In genomic region chr21:18274370-18274769, GRCh38 we compare ENCODE assay signal across 17 cellular contexts. TPM values are rescaled to one million over a fixed set of nuclear protein-coding genes. Genes with fewer than 3 reads are reported as not detected.
A peak's percentile ranks its signal among the peaks of the same experiment; 100 is the strongest.
DNase-seq lines count a peak whose midpoint lies in the region; TF ChIP-seq lines count a peak whose summit lies in the region.
"Had no signal": no experiment of that assay in that cellular context is flagged by ENCODE, and none has a peak within 500 bp of the region (broad histone marks: within the 10 kb centered on the region; RNA-seq: fewer than 3 reads in every experiment).

No MANE protein-coding gene starts in this region.

- H3K27me3 ChIP-seq in MM.1S (replicated peaks; ENCODE audit: insufficient read depth, low read length) = no peaks in the 10 kb centered on the region
- H3K27me3 ChIP-seq in neural cell (ENCODE audit: insufficient read depth, low read depth, low read length) = no peaks in the 10 kb centered on the region
- H3K27me3 ChIP-seq in endodermal cell (ENCODE audit: control insufficient read depth, insufficient read depth, low read length, poor library complexity, severe bottlenecking) = no peaks in the 10 kb centered on the region
- H3K27me3 ChIP-seq: BLaER1 treated with 17β-estradiol and CSF1 and Interleukin-3, amounts not matched to agents 10 nM and 100 nM had no signal

- H3K36me3 ChIP-seq in MM.1S (replicated peaks; ENCODE audit: insufficient read depth, low read length) = no peaks in the 10 kb centered on the region
- H3K36me3 ChIP-seq in neural cell (ENCODE audit: insufficient read depth, low read length) = no peaks in the 10 kb centered on the region
- H3K36me3 ChIP-seq in endodermal cell (ENCODE audit: control insufficient read depth, insufficient read depth, low read length) = no peaks in the 10 kb centered on the region
- H3K36me3 ChIP-seq: BLaER1 treated with 17β-estradiol and CSF1 and Interleukin-3, amounts not matched to agents 10 nM and 100 nM had no signal

- H3K27ac Mint-ChIP-seq in endodermal cell = no peak overlapping the region
- H3K27ac Mint-ChIP-seq in T-helper 2 cell treated with Interferon-gamma antibody and Interleukin-4, amounts not matched to agents 5 μg/mL and 100 μg/mL, for 36 hours = no peak overlapping the region
- H3K27ac Mint-ChIP-seq: CD4-positive, CD25-positive, alpha-beta regulatory T cell; H9; IgD-negative memory B cell had no signal

- peak overlapping the region; percentile 36 for H2AFZ ChIP-seq in MM.1S (ENCODE audit: low read length)
- no peak overlapping the region for H2AFZ ChIP-seq in neural cell (ENCODE audit: low read depth, low read length)

- no peaks in the 10 kb centered on the region for H3K27me3 Mint-ChIP-seq in endodermal cell (ENCODE audit: insufficient read depth)
- H3K27me3 Mint-ChIP-seq in T-helper 2 cell treated with Interferon-gamma antibody and Interleukin-4, amounts not matched to agents 5 μg/mL and 100 μg/mL, for 36 hours (ENCODE audit: low read depth) = no peaks in the 10 kb centered on the region
- H3K27me3 Mint-ChIP-seq: CD4-positive, CD25-positive, alpha-beta regulatory T cell; IgD-negative memory B cell had no signal

- no peaks in the 10 kb centered on the region for H4K20me1 ChIP-seq in MM.1S (ENCODE audit: insufficient read depth, low read length)
- H4K20me1 ChIP-seq in neural cell (ENCODE audit: insufficient read depth) = no peaks in the 10 kb centered on the region
- H4K20me1 ChIP-seq: BLaER1 treated with 17β-estradiol and CSF1 and Interleukin-3, amounts not matched to agents 10 nM and 100 nM had no signal

- H3K9me3 ChIP-seq in MM.1S (replicated peaks; ENCODE audit: insufficient read depth, low read length) = no peaks in the 10 kb centered on the region
- H3K9me3 ChIP-seq in neural cell (ENCODE audit: low read length) = no peaks in the 10 kb centered on the region
- H3K9me3 ChIP-seq in endodermal cell (ENCODE audit: control insufficient read depth, low read length) = no peaks in the 10 kb centered on the region
- H3K9me3 ChIP-seq: BLaER1 treated with 17β-estradiol and CSF1 and Interleukin-3, amounts not matched to agents 10 nM and 100 nM had no signal

- H3F3A ChIP-seq in MM.1S (ENCODE audit: insufficient read depth, low read length) (peaks cover 32% of the 10 kb centered on the region), neural cell (ENCODE audit: insufficient read depth, low read length, poor library complexity, severe bottlenecking) (no peaks in the 10 kb centered on the region)

- no peak for TF ChIP-seq EP300 in neural cell (conservative IDR thresholded peaks at IDR 0.05; ENCODE audit: poor library complexity, severe bottlenecking)

- 90 to 93% methylated on average over 3 to 5 of the region's 5 CpGs for WGBS in endodermal cell (ENCODE audit: insufficient coverage in 1 of 2, insufficient read length in 1 of 2), 2 experiments

- H3K36me3 Mint-ChIP-seq in endodermal cell (ENCODE audit: low read depth) = no peaks in the 10 kb centered on the region
- no peaks in the 10 kb centered on the region for H3K36me3 Mint-ChIP-seq in T-helper 2 cell treated with Interferon-gamma antibody and Interleukin-4, amounts not matched to agents 5 μg/mL and 100 μg/mL, for 36 hours (ENCODE audit: low read depth)
- H3K36me3 Mint-ChIP-seq: CD4-positive, CD25-positive, alpha-beta regulatory T cell; IgD-negative memory B cell had no signal

- H3K4me1 Mint-ChIP-seq in endodermal cell = no peaks in the 10 kb centered on the region
- no peaks in the 10 kb centered on the region for H3K4me1 Mint-ChIP-seq in T-helper 2 cell treated with Interferon-gamma antibody and Interleukin-4, amounts not matched to agents 5 μg/mL and 100 μg/mL, for 36 hours (ENCODE audit: low read depth)
- H3K4me1 Mint-ChIP-seq: CD4-positive, CD25-positive, alpha-beta regulatory T cell; H9; IgD-negative memory B cell had no signal

- peak; percentile 23 for DNase-seq in NCI-H1105 treated with DMSO at 0.1 percent for 48 hours (lab: John Stamatoyannopoulos, UW)
- no peak for DNase-seq in NCI-H1105 (lab: John Stamatoyannopoulos, UW)
- DNase-seq in DMS79 (lab: John Stamatoyannopoulos, UW) = peak; percentile 26
- DNase-seq in MM.1S = peak; percentile 18
- no peak for DNase-seq in endodermal cell
- DNase-seq in T-helper 2 cell treated with Interferon-gamma antibody and Interleukin-4, amounts not matched to agents 5 μg/mL and 100 μg/mL, for 36 hours (ENCODE audit: low spot score) = no peak
- DNase-seq: ACHN; CD4-positive, CD25-positive, alpha-beta regulatory T cell; DND-41; GDM1; GOT3; H9 had no signal

- peaks cover 12% of the 10 kb centered on the region for H3K79me2 ChIP-seq in MM.1S (ENCODE audit: low read length)
- no peaks in the 10 kb centered on the region for H3K79me2 ChIP-seq in neural cell (replicated peaks; ENCODE audit: insufficient read depth, low read length)

- H3K4me2 ChIP-seq in MM.1S (ENCODE audit: low read depth, low read length) = peak overlapping the region; percentile 85
- H3K4me2 ChIP-seq in neural cell (ENCODE audit: low read length) = no peak overlapping the region
- H3K4me2 ChIP-seq: BLaER1 treated with 17β-estradiol and CSF1 and Interleukin-3, amounts not matched to agents 10 nM and 100 nM had no signal

- no peaks in the 10 kb centered on the region for H3K9me3 Mint-ChIP-seq in endodermal cell
- no peaks in the 10 kb centered on the region for H3K9me3 Mint-ChIP-seq in T-helper 2 cell treated with Interferon-gamma antibody and Interleukin-4, amounts not matched to agents 5 μg/mL and 100 μg/mL, for 36 hours
- H3K9me3 Mint-ChIP-seq: H9, IgD-negative memory B cell had no signal

- peak overlapping the region; percentile 97 for H3K27ac ChIP-seq in MM.1S (ENCODE audit: low read length)
- H3K27ac ChIP-seq in neural cell (ENCODE audit: low read length) = peak overlapping the region; percentile 49
- H3K27ac ChIP-seq in endodermal cell (ENCODE audit: low read depth, low read length) = no peak overlapping the region
- H3K27ac ChIP-seq: BLaER1 treated with 17β-estradiol and CSF1 and Interleukin-3, amounts not matched to agents 10 nM and 100 nM had no signal

- H3K9ac ChIP-seq in MM.1S (ENCODE audit: low read length) (peak overlapping the region; percentile 84), neural cell (ENCODE audit: low read length) (no peak overlapping the region), endodermal cell (ENCODE audit: extremely low read depth, low read length, poor library complexity, severe bottlenecking) (no peak overlapping the region)
- H3K9ac ChIP-seq: BLaER1 treated with 17β-estradiol and CSF1 and Interleukin-3, amounts not matched to agents 10 nM and 100 nM had no signal

- TF ChIP-seq RAD21 in neural cell (conservative IDR thresholded peaks at IDR 0.05) = no peak

- no peak for TF ChIP-seq CTCF in MM.1S (IDR thresholded peaks at IDR 0.05; ENCODE audit: low read length)
- TF ChIP-seq CTCF in neural cell (IDR thresholded peaks at IDR 0.05; ENCODE audit: poor library complexity, severe bottlenecking) = no peak
- no peak for TF ChIP-seq CTCF in endodermal cell (conservative IDR thresholded peaks at IDR 0.05)

- peak overlapping the region; percentile 64 for H3K4me3 ChIP-seq in MM.1S (ENCODE audit: low read length)
- H3K4me3 ChIP-seq in neural cell (ENCODE audit: low read length) = no peak overlapping the region
- H3K4me3 ChIP-seq in endodermal cell (ENCODE audit: low read length) = no peak overlapping the region
- H3K4me3 ChIP-seq: BLaER1 treated with 17β-estradiol and CSF1 and Interleukin-3, amounts not matched to agents 10 nM and 100 nM had no signal

- H3K4me1 ChIP-seq in MM.1S (ENCODE audit: low read length) (peaks cover 21% of the 10 kb centered on the region), endodermal cell (ENCODE audit: control insufficient read depth, insufficient read depth, low read length) (no peaks in the 10 kb centered on the region)
- H3K4me1 ChIP-seq: BLaER1 treated with 17β-estradiol and CSF1 and Interleukin-3, amounts not matched to agents 10 nM and 100 nM had no signal

- H3K9me2 ChIP-seq in MM.1S (replicated peaks; ENCODE audit: insufficient read depth, low read length) = no peaks in the 10 kb centered on the region
- no peaks in the 10 kb centered on the region for H3K9me2 ChIP-seq in neural cell (ENCODE audit: insufficient read depth, low read length)

- H3K4me3 Mint-ChIP-seq in endodermal cell = no peak overlapping the region
- H3K4me3 Mint-ChIP-seq in T-helper 2 cell treated with Interferon-gamma antibody and Interleukin-4, amounts not matched to agents 5 μg/mL and 100 μg/mL, for 36 hours = no peak overlapping the region
- H3K4me3 Mint-ChIP-seq: CD4-positive, CD25-positive, alpha-beta regulatory T cell; H9; IgD-negative memory B cell had no signal

TF ChIP-seq in neural cell, 6 proteins besides CTCF, POLR2A, EP300 and RAD21 (continues in another document):
- TF ChIP-seq EZH2 (IDR thresholded peaks at IDR 0.05; ENCODE audit: borderline replicate concordance, insufficient read depth, low read length, poor library complexity, severe bottlenecking) = no peak
- no peak for TF ChIP-seq MXI1 (conservative IDR thresholded peaks at IDR 0.05; ENCODE audit: poor library complexity, severe bottlenecking)
- TF ChIP-seq SMC3 (conservative IDR thresholded peaks at IDR 0.05; ENCODE audit: poor library complexity) = no peak
- no peak for TF ChIP-seq REST (IDR thresholded peaks at IDR 0.05; ENCODE audit: borderline replicate concordance)

RNA-seq across cellular contexts. Expression of gene CHODL, which starts 29.7 kb away (rescaled TPM):
- 22.2 and 28.8 TPM in 2 replicates for polyA plus RNA-seq in neural cell
- 29.6 and 33.1 TPM in 2 replicates for polyA minus RNA-seq in neural cell
- 1 to 10 TPM; 2.2 to 4.2 TPM for total RNA-seq in endodermal cell
- polyA plus RNA-seq in endodermal cell (2013, experiment 1 of 2) = 2.5 TPM
- polyA plus RNA-seq in endodermal cell (2013, experiment 2 of 2) = 3.0 TPM
- total RNA-seq: A172; CD4-positive, CD25-positive, alpha-beta regulatory T cell; HT1080 had no signal

Comparison
In these comparisons a context has a peak if more than half of its experiments do, and no peak if none do; other contexts are left out.
1. DNase-seq: peak in NCI-H1105 treated with DMSO at 0.1 percent for 48 hours (single experiment), DMS79 (single experiment) and MM.1S (single experiment); none in NCI-H1105 (single experiment), endodermal cell (single experiment) and T-helper 2 cell treated with Interferon-gamma antibody and Interleukin-4, amounts not matched to agents 5 μg/mL and 100 μg/mL, for 36 hours (single experiment).